Comparison of ENCODE assay signal across 12 cellular contexts in genomic region chr18:58970943-58971799, GRCh38.
DNase-seq lines count a peak whose midpoint lies in the region; ATAC-seq, FAIRE-seq and TF ChIP-seq lines count a peak whose summit lies in the region.
"Had no signal": no experiment of that assay in that cellular context is flagged by ENCODE, and none has a peak within 500 bp of the region (broad histone marks: within the 10 kb centered on the region; RNA-seq: fewer than 3 reads in every experiment).

No MANE protein-coding gene starts in this region.

- DNase-seq in D721Med (ENCODE audit: insufficient read length, low spot score) (no peak), NCI-H82 treated with DMSO at 0.1 percent for 48 hours (lab: John Stamatoyannopoulos, UW; ENCODE audit: unreplicated experiment) (peak; percentile 76), T-helper 9 cell (no peak), ecto neural progenitor cell (ENCODE audit: low spot score) (no peak), right atrium auricular region (ENCODE audit: low spot score) (no peak), dermis blood vessel endothelial cell (no peak)
- DNase-seq: ACHN; activated CD8-positive, alpha-beta memory T cell treated with anti-CD3 and anti-CD28 coated beads, Interleukin-2, amount 50 U/mL, for 48 hours had no signal

- peak; percentile 100 for FAIRE-seq in D721Med (lab: Jason Lieb, UNC)

- no peak overlapping the region for H3K27ac ChIP-seq in right atrium auricular region
- H3K27ac ChIP-seq: hepatocyte had no signal

- H3K9me3 ChIP-seq in right atrium auricular region = no peaks in the 10 kb centered on the region

- H3K27me3 ChIP-seq in right atrium auricular region = no peaks in the 10 kb centered on the region
- H3K27me3 ChIP-seq: hepatocyte had no signal

- TF ChIP-seq CTCF in D721Med (IDR thresholded peaks at IDR 0.05; ENCODE audit: insufficient read depth, missing control alignments) (no peak), right atrium auricular region (IDR thresholded peaks at IDR 0.05) (no peak)

- peaks cover 0 to 34% of the 10 kb centered on the region in 2 donors for H3K4me1 ChIP-seq in right atrium auricular region

- no peaks in the 10 kb centered on the region for H3K36me3 ChIP-seq in right atrium auricular region

- H3K4me3 ChIP-seq in right atrium auricular region = no peak overlapping the region
- H3K4me3 ChIP-seq: hepatocyte had no signal

- ATAC-seq in GM19438 (IDR thresholded peaks at IDR 0.05; ENCODE audit: low read depth, unreplicated experiment) = peak; percentile 82
- ATAC-seq in HG02973 (IDR thresholded peaks at IDR 0.05; ENCODE audit: unreplicated experiment) = peak; percentile 78
- ATAC-seq: natural killer cell treated with Interleukin-12 subunit alpha and Interleukin-12 subunit beta and Interleukin-15 and Interleukin-18, amount 100 ng/mL, for 72 hours had no signal
